24 cellular contexts compared by ENCODE assay signal in the genomic region with DNA sequence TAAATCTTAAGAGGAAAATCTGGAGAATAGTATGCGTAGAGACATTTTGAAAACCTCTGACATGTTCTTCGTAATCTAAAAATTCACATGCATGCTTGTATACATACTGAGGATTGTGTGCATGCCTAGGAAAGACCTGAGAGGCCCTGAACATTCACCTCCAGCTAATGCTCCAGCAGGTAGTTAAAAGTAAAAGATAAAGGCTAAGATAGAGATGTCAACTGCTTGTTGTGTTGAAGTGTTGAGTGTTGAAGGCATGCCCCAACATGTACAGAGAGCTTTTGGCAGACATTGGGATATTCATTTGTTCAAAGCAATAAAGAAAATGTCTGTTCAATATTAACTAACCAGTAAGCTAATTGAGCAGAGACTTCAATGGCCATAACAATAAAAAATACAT.
DNase-seq lines count a peak whose midpoint lies in the region; ATAC-seq, FAIRE-seq and TF ChIP-seq lines count a peak whose summit lies in the region.
"Had no signal": no experiment of that assay in that cellular context is flagged by ENCODE, and none has a peak within 500 bp of the region (broad histone marks: within the 10 kb centered on the region; RNA-seq: fewer than 3 reads in every experiment).

No MANE protein-coding gene starts in this region.

- H3K27me3 Mint-ChIP-seq in MCF 10A (ENCODE audit: insufficient read depth, unreplicated experiment) = no peaks in the 10 kb centered on the region
- H3K27me3 Mint-ChIP-seq: naive thymus-derived CD4-positive, alpha-beta T cell had no signal

- no TSS peak for BruUV-seq in MCF 10A (replicated peaks; lab: Mats Ljungman, UMichigan)

- H3K4me3 ChIP-seq in breast epithelium (no peak overlapping the region), small intestine (ENCODE audit: low read depth in 1 of 2, low read length in 2 of 2) (no peak overlapping the region)
- H3K4me3 ChIP-seq: BLaER1 treated with 17β-estradiol and CSF1 and Interleukin-3, amounts not matched to agents 10 nM and 100 nM; cardiac muscle cell; heart left ventricle; PC-9; right lobe of liver had no signal

- no peak for TF ChIP-seq POLR2A in breast epithelium (IDR thresholded peaks at IDR 0.05)

- no peak for ATAC-seq in GM21447 (IDR thresholded peaks at IDR 0.05; ENCODE audit: unreplicated experiment)
- ATAC-seq: activated T-cell treated with anti-CD3 and anti-CD28 coated beads, Interleukin-2, amount 50 U/mL, for 4 hours; heart left ventricle; naive thymus-derived CD4-positive, alpha-beta T cell; right lobe of liver had no signal

- H3K4me1 ChIP-seq in breast epithelium (no peaks in the 10 kb centered on the region), small intestine (ENCODE audit: control insufficient read depth in 2 of 2, insufficient read depth in 1 of 2, low read depth in 1 of 2, low read length in 1 of 2) (no peaks in the 10 kb centered on the region)
- H3K4me1 ChIP-seq: BLaER1 treated with 17β-estradiol and CSF1 and Interleukin-3, amounts not matched to agents 10 nM and 100 nM; Caco-2; heart left ventricle; right lobe of liver had no signal

- no peaks in the 10 kb centered on the region for H3K9me3 ChIP-seq in breast epithelium
- H3K9me3 ChIP-seq in small intestine (ENCODE audit: control insufficient read depth, low read depth) = no peaks in the 10 kb centered on the region
- H3K9me3 ChIP-seq: Caco-2, right lobe of liver had no signal

- DNase-seq in MCF 10A (ENCODE audit: unreplicated experiment) (peak; percentile 23), breast epithelium (ENCODE audit: low spot score in 2 of 2) (no peak), NCI-H2171 treated with DMSO at 0.1 percent for 48 hours (lab: John Stamatoyannopoulos, UW) (peak; percentile 60), epithelial cell of prostate (ENCODE audit: low read depth, low spot score) (no peak), small intestine (no peak), OCI-M1 (lab: John Stamatoyannopoulos, UW) (no peak)
- DNase-seq in activated T-cell treated with anti-CD3 and anti-CD28 coated beads, Interleukin-2, amount 50 U/mL, for 48 hours = no peak
- DNase-seq: activated naive CD4-positive, alpha-beta T cell treated with Interleukin-2 at 50 U/mL for 16 hours; activated T-cell treated with anti-CD3 and anti-CD28 coated beads, Interleukin-2, amount 50 U/mL, for 4 hours; amniotic stem cell; Caco-2; cortex of kidney; heart left ventricle; MM.1S; naive thymus-derived CD4-positive, alpha-beta T cell; NCI-H2029; NCI-H82; PC-9; right lobe of liver; SHP77 treated with DMSO at 0.1 percent for 48 hours; stimulated activated CD4-positive, alpha-beta T cell treated with anti-CD3 and anti-CD28 coated beads, Interleukin-15, amount 100 ng/mL, for 24 hours had no signal

- FAIRE-seq in small intestine (lab: Jason Lieb, UNC) = no peak

- CTCF ChIA-PET in MCF 10A (lab: Yijun Ruan, JAX) = interaction anchor here (0.5 to 0.6 kb wide), 2 partner anchors 11 to 85 kb away, joined by 3 read pairs; no protein-coding TSS in a partner anchor

- H3K27ac Mint-ChIP-seq in MCF 10A (ENCODE audit: low read depth, unreplicated experiment) = peak overlapping the region; percentile 86
- H3K27ac Mint-ChIP-seq: naive thymus-derived CD4-positive, alpha-beta T cell had no signal

- H3K27ac ChIP-seq in breast epithelium (no peak overlapping the region), epithelial cell of prostate (peak overlapping the region; percentile 1), small intestine (ENCODE audit: low read depth in 1 of 2, low read length in 1 of 2) (no peak overlapping the region)
- H3K27ac ChIP-seq: BLaER1 treated with 17β-estradiol and CSF1 and Interleukin-3, amounts not matched to agents 10 nM and 100 nM; cardiac muscle cell; heart left ventricle; PC-9; right lobe of liver had no signal

- POLR2A ChIA-PET in MCF 10A (lab: Yijun Ruan, JAX) = interaction anchor here (1.3 kb wide), 1 partner anchor 19 kb away, joined by 4 read pairs; no protein-coding TSS in a partner anchor

- intact Hi-C loops in MCF 10A (cut with micrococcal nuclease) = no loop called here
- intact Hi-C loops in breast epithelium (cut with DNase I; ENCODE audit: low total_unique reads) = no loop called here

- H3K36me3 ChIP-seq in breast epithelium (no peaks in the 10 kb centered on the region), small intestine (ENCODE audit: control insufficient read depth in 2 of 2, insufficient read depth in 2 of 2, low read length in 2 of 2) (no peaks in the 10 kb centered on the region)
- H3K36me3 ChIP-seq: BLaER1 treated with 17β-estradiol and CSF1 and Interleukin-3, amounts not matched to agents 10 nM and 100 nM; cardiac muscle cell; heart left ventricle; right lobe of liver had no signal

- TF ChIP-seq CTCF in MCF 10A (IDR thresholded peaks at IDR 0.05; ENCODE audit: unreplicated experiment) (no peak), breast epithelium (IDR thresholded peaks at IDR 0.05) (no peak)

- WGBS in small intestine, 3 donors = 89 to 90% (median 90%) methylated on average over 2 of the region's 2 CpGs

- H3K27me3 ChIP-seq in breast epithelium (no peaks in the 10 kb centered on the region), small intestine (ENCODE audit: control insufficient read depth in 2 of 2, insufficient read depth in 2 of 2, low read length in 2 of 2) (no peaks in the 10 kb centered on the region)
- H3K27me3 ChIP-seq: BLaER1 treated with 17β-estradiol and CSF1 and Interleukin-3, amounts not matched to agents 10 nM and 100 nM; cardiac muscle cell; heart left ventricle; right lobe of liver had no signal

- peaks cover 13% of the 10 kb centered on the region for H3K9me3 Mint-ChIP-seq in MCF 10A (ENCODE audit: unreplicated experiment)

- H3K4me1 Mint-ChIP-seq in MCF 10A (ENCODE audit: insufficient read depth, unreplicated experiment) = peaks cover 11% of the 10 kb centered on the region
- H3K4me1 Mint-ChIP-seq: naive thymus-derived CD4-positive, alpha-beta T cell had no signal

- no peak overlapping the region for H3K4me3 Mint-ChIP-seq in MCF 10A (ENCODE audit: unreplicated experiment)
- H3K4me3 Mint-ChIP-seq: activated T-cell treated with anti-CD3 and anti-CD28 coated beads, Interleukin-2, amount 50 U/mL, for 4 hours; naive thymus-derived CD4-positive, alpha-beta T cell had no signal

- peaks cover 6% of the 10 kb centered on the region for H3K36me3 Mint-ChIP-seq in MCF 10A (ENCODE audit: insufficient read depth, unreplicated experiment)
- H3K36me3 Mint-ChIP-seq: naive thymus-derived CD4-positive, alpha-beta T cell had no signal

Comparison
In these comparisons a context has a peak if more than half of its experiments do, and no peak if none do; other contexts are left out.
1. DNase-seq: peak in MCF 10A (single experiment) and NCI-H2171 treated with DMSO at 0.1 percent for 48 hours (single experiment); none in breast epithelium (0 of 2), epithelial cell of prostate (single experiment), activated T-cell treated with anti-CD3 and anti-CD28 coated beads, Interleukin-2, amount 50 U/mL, for 48 hours (0 of 2), small intestine (single experiment) and OCI-M1 (single experiment).